Comparison of ENCODE assay signal across 8 cellular contexts in the genomic region with DNA sequence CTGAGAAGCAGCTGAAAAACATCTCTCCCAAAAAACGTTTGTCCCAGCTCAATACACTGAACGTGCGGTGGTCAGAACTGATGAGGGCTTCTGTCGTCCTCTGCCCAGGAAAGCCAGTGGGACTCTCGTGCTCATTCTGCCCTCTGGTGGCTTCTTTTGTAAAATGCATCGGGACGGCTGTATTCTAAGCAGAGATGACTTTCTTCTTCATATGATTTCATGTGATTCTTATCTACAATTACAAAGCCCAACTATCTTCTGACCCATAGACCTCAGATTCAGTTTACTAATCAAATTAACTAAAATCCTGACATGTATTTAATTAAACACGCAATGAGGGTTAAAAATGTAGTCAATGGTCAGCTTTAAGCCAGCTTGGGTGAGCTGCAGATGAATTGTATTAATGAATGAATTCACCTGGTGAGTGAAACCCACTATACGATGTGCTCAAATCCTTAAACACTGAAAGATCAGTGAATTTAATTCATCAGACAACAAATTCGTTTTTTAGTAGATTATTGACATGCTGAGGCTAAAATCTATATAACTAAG.
DNase-seq lines count a peak whose midpoint lies in the region; ATAC-seq, FAIRE-seq and TF ChIP-seq lines count a peak whose summit lies in the region.

No MANE protein-coding gene starts in this region.

- peak; percentile 23 for DNase-seq in 8988T
- DNase-seq in GM12892 (ENCODE audit: insufficient read length): peak; percentile 2
- DNase-seq in NCI-H2171 (lab: John Stamatoyannopoulos, UW): peak; percentile 13
- DNase-seq in activated CD4-positive, CD25-positive, alpha-beta regulatory T cell treated with anti-CD3 and anti-CD28 coated beads, Interleukin-2, amount 50 U/mL, for 16 hours (ENCODE audit: low read depth, low spot score): peak; percentile 18
- peak in 47 of 61 donors; percentile 1 to 80 (median 27) for DNase-seq in caudate nucleus (lab: John Stamatoyannopoulos, UW)
- no peak for DNase-seq in kidney epithelial cell (ENCODE audit: low read depth)
- peak; percentile 36 to 48 for DNase-seq in stimulated activated CD4-positive, alpha-beta T cell treated with anti-CD3 and anti-CD28 coated beads, Interleukin-2, amount 100 ng/mL, for 48 hours

- TF ChIP-seq POLR2A in GM12892 (IDR thresholded peaks at IDR 0.05; ENCODE audit: low read depth, low read length): no peak

- H3K4me3 ChIP-seq in kidney epithelial cell (ENCODE audit: low read depth, low read length): no peak overlapping the region

- peak; percentile 73 for ATAC-seq in HG02943 (IDR thresholded peaks at IDR 0.05; ENCODE audit: low read depth, unreplicated experiment)

- H3K36me3 ChIP-seq in kidney epithelial cell (ENCODE audit: control insufficient read depth, insufficient read depth, low read length): no peaks in the 10 kb centered on the region

- peak; percentile 36 for FAIRE-seq in GM12892 (lab: Jason Lieb, UNC)

- no peaks in the 10 kb centered on the region for H3K27me3 ChIP-seq in kidney epithelial cell (ENCODE audit: control insufficient read depth, insufficient read depth, low read length)

- no peak overlapping the region for H3K27ac ChIP-seq in caudate nucleus (ENCODE audit: low read depth, low read length)

- TF ChIP-seq CTCF in kidney epithelial cell (IDR thresholded peaks at IDR 0.05; ENCODE audit: insufficient read depth, low read length, poor library complexity, severe bottlenecking): peak; percentile 81
